16 cellular contexts compared by ENCODE assay signal in genomic region chr17:33945641-33946546, GRCh38.
"Had no signal": no experiment of that assay in that cellular context is flagged by ENCODE, and none has a peak within 500 bp of the region (broad histone marks: within the 10 kb centered on the region; RNA-seq: fewer than 3 reads in every experiment).

No MANE protein-coding gene starts in this region.

- H3K27ac ChIP-seq: esophagus squamous epithelium, heart right ventricle, ovary, testis, VCaP had no signal

- H3K4me1 Mint-ChIP-seq: immature natural killer cell; memory B cell; stimulated activated memory B cell treated with anti-CD40 and anti-IgM and Interleukin-4, amounts not matched to agents 10 μg/mL and 1 μg/mL and 100 μg/mL, for 72 hours had no signal

- H3K4me1 ChIP-seq: testis had no signal

- H3K4me3 ChIP-seq: esophagus squamous epithelium, heart right ventricle, ovary, testis had no signal

- H3K9me3 ChIP-seq: esophagus squamous epithelium, heart right ventricle, ovary, testis had no signal

- H3K27me3 Mint-ChIP-seq: stimulated activated memory B cell treated with anti-CD40 and anti-IgM and Interleukin-4, amounts not matched to agents 10 μg/mL and 1 μg/mL and 100 μg/mL, for 72 hours had no signal

- H3K9me3 Mint-ChIP-seq: activated CD4-positive, alpha-beta memory T cell treated with anti-CD3 and anti-CD28 coated beads for 36 hours; immature natural killer cell; memory B cell; naive thymus-derived CD4-positive, alpha-beta T cell; stimulated activated memory B cell treated with anti-CD40 and anti-IgM and Interleukin-4, amounts not matched to agents 10 μg/mL and 1 μg/mL and 100 μg/mL, for 72 hours; type B pancreatic cell had no signal

- H3K4me3 Mint-ChIP-seq: activated CD4-positive, alpha-beta memory T cell treated with anti-CD3 and anti-CD28 coated beads for 36 hours; activated naive CD8-positive, alpha-beta T cell; immature natural killer cell; memory B cell; naive thymus-derived CD4-positive, alpha-beta T cell; stimulated activated memory B cell treated with anti-CD40 and anti-IgM and Interleukin-4, amounts not matched to agents 10 μg/mL and 1 μg/mL and 100 μg/mL, for 72 hours; type B pancreatic cell had no signal

- H3K27ac Mint-ChIP-seq: activated CD4-positive, alpha-beta memory T cell treated with anti-CD3 and anti-CD28 coated beads for 36 hours; activated naive CD8-positive, alpha-beta T cell; immature natural killer cell; memory B cell; naive thymus-derived CD4-positive, alpha-beta T cell; stimulated activated memory B cell treated with anti-CD40 and anti-IgM and Interleukin-4, amounts not matched to agents 10 μg/mL and 1 μg/mL and 100 μg/mL, for 72 hours; type B pancreatic cell had no signal

- H3K36me3 ChIP-seq: esophagus squamous epithelium, heart right ventricle, ovary had no signal

- DNase-seq: activated CD4-positive, alpha-beta memory T cell treated with anti-CD3 and anti-CD28 coated beads for 36 hours; activated T-cell treated with anti-CD3 and anti-CD28 coated beads for 4 hours; effector CD8-positive, alpha-beta T cell; esophagus squamous epithelium; heart right ventricle; immature natural killer cell; naive thymus-derived CD4-positive, alpha-beta T cell; ovary; stimulated activated CD4-positive, alpha-beta T cell treated with anti-CD3 and anti-CD28 coated beads, Interleukin-4, amount 100 ng/mL, for 4 hours; testis had no signal

- H3K36me3 Mint-ChIP-seq: activated CD4-positive, alpha-beta memory T cell treated with anti-CD3 and anti-CD28 coated beads for 36 hours; activated naive CD8-positive, alpha-beta T cell; immature natural killer cell; memory B cell; naive thymus-derived CD4-positive, alpha-beta T cell; stimulated activated memory B cell treated with anti-CD40 and anti-IgM and Interleukin-4, amounts not matched to agents 10 μg/mL and 1 μg/mL and 100 μg/mL, for 72 hours; type B pancreatic cell had no signal

- H3K27me3 ChIP-seq: heart right ventricle, ovary, testis had no signal

- ATAC-seq: heart right ventricle; naive thymus-derived CD4-positive, alpha-beta T cell; sciatic nerve; stimulated activated memory B cell treated with anti-CD40 and anti-IgM and Interleukin-4, amounts not matched to agents 10 μg/mL and 1 μg/mL and 100 μg/mL, for 72 hours had no signal
